In genomic region chr11:70751142-70751734, GRCh38 we compare ENCODE assay signal across 32 cellular contexts.
DNase-seq lines count a peak whose midpoint lies in the region; ATAC-seq, FAIRE-seq and TF ChIP-seq lines count a peak whose summit lies in the region.
"Had no signal": no experiment of that assay in that cellular context is flagged by ENCODE, and none has a peak within 500 bp of the region (broad histone marks: within the 10 kb centered on the region; RNA-seq: fewer than 3 reads in every experiment).

No MANE protein-coding gene starts in this region.

- no peaks in the 10 kb centered on the region for H3K4me1 Mint-ChIP-seq in activated CD4-positive, alpha-beta T cell treated with anti-CD3 and anti-CD28 coated beads, Interleukin-2, amount 10 ng/mL, durations not matched to agents 24 days and 14 days
- H3K4me1 Mint-ChIP-seq: activated CD4-positive, alpha-beta T cell treated with anti-CD3 and anti-CD28 coated beads, Interleukin-2, amount 10 ng/mL, durations not matched to agents 7 days and 5 days; activated naive CD8-positive, alpha-beta T cell treated with anti-CD3 and anti-CD28 coated beads, Interleukin-2, amount 10 ng/mL, durations not matched to agents 7 days and 5 days; CD4-positive, alpha-beta memory T cell; central memory CD8-positive, alpha-beta T cell; IgD-negative memory B cell; stimulated activated memory B cell treated with anti-CD40 and anti-IgM and Interleukin-4, amounts not matched to agents 10 μg/mL and 1 μg/mL and 100 μg/mL, for 72 hours had no signal

- CTCF ChIA-PET in A549 (lab: Yijun Ruan, JAX) (interaction anchor here (0.9 kb wide), 1 partner anchor 290 kb away, joined by 3 read pairs; no protein-coding TSS in a partner anchor), GM12878 (lab: Yijun Ruan, JAX) (interaction anchor here (0.7 to 0.8 kb wide), 2 partner anchors 11 to 341 kb away, joined by 3 read pairs; no protein-coding TSS in a partner anchor)

- H3K27ac ChIP-seq in A549, result no peak overlapping the region
- H3K27ac ChIP-seq in GM12878 (ENCODE audit: control insufficient read depth, insufficient read depth), result no peak overlapping the region
- H3K27ac ChIP-seq: 22Rv1, gastroesophageal sphincter, suprapubic skin, VCaP had no signal

- no peak overlapping the region for H3K4me3 ChIP-seq in A549
- no peak overlapping the region for H3K4me3 ChIP-seq in GM12878
- H3K4me3 ChIP-seq: gastroesophageal sphincter, suprapubic skin had no signal

- H3K9ac ChIP-seq in GM12878 (ENCODE audit: control insufficient read depth, insufficient read depth, low read length), result no peak overlapping the region

- no peak overlapping the region for H2AFZ ChIP-seq in GM12878 (ENCODE audit: control insufficient read depth, low read depth, low read length)

- no peak overlapping the region for H3K4me3 Mint-ChIP-seq in activated CD4-positive, alpha-beta T cell treated with anti-CD3 and anti-CD28 coated beads, Interleukin-2, amount 10 ng/mL, durations not matched to agents 24 days and 14 days
- H3K4me3 Mint-ChIP-seq: activated CD4-positive, alpha-beta T cell treated with anti-CD3 and anti-CD28 coated beads, Interleukin-2, amount 10 ng/mL, durations not matched to agents 7 days and 5 days; activated naive CD8-positive, alpha-beta T cell treated with anti-CD3 and anti-CD28 coated beads, Interleukin-2, amount 10 ng/mL, durations not matched to agents 7 days and 5 days; activated T-cell treated with anti-CD3 and anti-CD28 coated beads, Interleukin-2, amount 50 U/mL, for 24 hours; CD4-positive, alpha-beta memory T cell; central memory CD8-positive, alpha-beta T cell; H9; IgD-negative memory B cell; neural crest cell; stimulated activated memory B cell treated with anti-CD40 and anti-IgM and Interleukin-4, amounts not matched to agents 10 μg/mL and 1 μg/mL and 100 μg/mL, for 72 hours had no signal

- RAD21 ChIA-PET in GM12878 (lab: Charles Lee; ENCODE audit: unreplicated experiment), result no interaction called here

- no TSS peak for BruUV-seq in GM12878 (replicated peaks; lab: Mats Ljungman, UMichigan)

- no peaks in the 10 kb centered on the region for H3K27me3 Mint-ChIP-seq in activated CD4-positive, alpha-beta T cell treated with anti-CD3 and anti-CD28 coated beads, Interleukin-2, amount 10 ng/mL, durations not matched to agents 24 days and 14 days
- H3K27me3 Mint-ChIP-seq: activated CD4-positive, alpha-beta T cell treated with anti-CD3 and anti-CD28 coated beads, Interleukin-2, amount 10 ng/mL, durations not matched to agents 7 days and 5 days; activated naive CD8-positive, alpha-beta T cell treated with anti-CD3 and anti-CD28 coated beads, Interleukin-2, amount 10 ng/mL, durations not matched to agents 7 days and 5 days had no signal

- in situ Hi-C loops in GM12878 (cut with MboI), result no loop called here

- intact Hi-C loops in GM12878 (cut with micrococcal nuclease; ENCODE audit: unreplicated experiment), result no loop called here
- intact Hi-C loops in activated CD4-positive, alpha-beta T cell treated with anti-CD3 and anti-CD28 coated beads, Interleukin-2, amount 10 ng/mL, durations not matched to agents 24 days and 14 days (cut with micrococcal nuclease), result no loop called here

- no peak for TF ChIP-seq POLR2A in A549 (IDR thresholded peaks at IDR 0.05; ENCODE audit: low read length)
- TF ChIP-seq POLR2A in GM12878 (IDR thresholded peaks at IDR 0.05; ENCODE audit: low read depth, low read length), result no peak

- DNase-seq in DMS 273 (lab: John Stamatoyannopoulos, UW; ENCODE audit: unreplicated experiment) (peak; percentile 3), DMS 273 treated with DMSO at 0.1 percent for 48 hours (lab: John Stamatoyannopoulos, UW) (no peak), A549 (ENCODE audit: low read depth in 1 of 2, low spot score in 1 of 2) (peak in 1 of 2 experiments; percentile 26), LHCN-M2 (ENCODE audit: low read depth) (peak; percentile 3), GM12878 (ENCODE audit: low read depth, low spot score) (no peak), glomerular visceral epithelial cell (ENCODE audit: extremely low spot score) (no peak)
- no peak for DNase-seq in stimulated activated CD8-positive, alpha-beta memory T cell treated with anti-CD3 and anti-CD28 coated beads, Interleukin-4, amount 100 ng/mL, for 48 hours
- no peak for DNase-seq in activated CD4-positive, alpha-beta T cell treated with anti-CD3 and anti-CD28 coated beads, Interleukin-2, amount 10 ng/mL, durations not matched to agents 24 days and 14 days
- DNase-seq: activated CD4-positive, alpha-beta T cell treated with anti-CD3 and anti-CD28 coated beads, Interleukin-2, amount 10 ng/mL, durations not matched to agents 7 days and 5 days; activated gamma-delta T cell; activated naive CD8-positive, alpha-beta T cell treated with anti-CD3 and anti-CD28 coated beads, Interleukin-2, amount 10 ng/mL, durations not matched to agents 7 days and 5 days; activated T-cell treated with anti-CD3 and anti-CD28 coated beads, Interleukin-2, amount 50 U/mL, for 24 hours; CD4-positive, alpha-beta memory T cell; GF-D8; H9; hippocampal formation; left colon; MM.1S; NCI-H146; NCI-H526; stimulated activated CD4-positive, alpha-beta T cell treated with anti-CD3 and anti-CD28 coated beads, Interleukin-4, amount 100 ng/mL, for 24 hours had no signal

- POLR2A ChIA-PET in A549 (lab: Yijun Ruan, JAX), result no interaction called here
- POLR2A ChIA-PET in GM12878 (lab: Charles Lee), result no interaction called here

- no peaks in the 10 kb centered on the region for H3K36me3 Mint-ChIP-seq in activated CD4-positive, alpha-beta T cell treated with anti-CD3 and anti-CD28 coated beads, Interleukin-2, amount 10 ng/mL, durations not matched to agents 24 days and 14 days (ENCODE audit: low read depth)
- H3K36me3 Mint-ChIP-seq: activated naive CD8-positive, alpha-beta T cell treated with anti-CD3 and anti-CD28 coated beads, Interleukin-2, amount 10 ng/mL, durations not matched to agents 7 days and 5 days; IgD-negative memory B cell; stimulated activated memory B cell treated with anti-CD40 and anti-IgM and Interleukin-4, amounts not matched to agents 10 μg/mL and 1 μg/mL and 100 μg/mL, for 72 hours had no signal

- TF ChIP-seq CTCF in A549 (IDR thresholded peaks at IDR 0.05) (no peak), GM12878 (IDR thresholded peaks at IDR 0.05 in 2 of 3, conservative IDR thresholded peaks at IDR 0.05 in 1 of 3; ENCODE audit: control insufficient read depth in 2 of 3, extremely low read depth in 1 of 3, insufficient read depth in 1 of 3, low read depth in 3 of 3, low read length in 3 of 3) (no peak)

- no peak for FAIRE-seq in A549 (lab: Jason Lieb, UNC)
- no peak for FAIRE-seq in GM12878 (lab: Jason Lieb, UNC)
- FAIRE-seq: astrocyte had no signal

- H3K9me3 ChIP-seq in A549 (peaks cover 42% of the 10 kb centered on the region), GM12878 (replicated peaks; ENCODE audit: control insufficient read depth, insufficient read depth, low read length) (peaks cover 5% of the 10 kb centered on the region)

- H3K9me3 Mint-ChIP-seq in activated CD4-positive, alpha-beta T cell treated with anti-CD3 and anti-CD28 coated beads, Interleukin-2, amount 10 ng/mL, durations not matched to agents 24 days and 14 days, result peaks cover 11% of the 10 kb centered on the region

- TF ChIP-seq RAD21 in A549 (conservative IDR thresholded peaks at IDR 0.05 in 1 of 2, IDR thresholded peaks at IDR 0.05 in 1 of 2) (no peak), GM12878 (IDR thresholded peaks at IDR 0.05; ENCODE audit: insufficient read depth, low read depth, low read length) (no peak)

- 40% methylated on average over 4 of the region's 4 CpGs for WGBS in A549 (ENCODE audit: missing lambda C conversion rate)
- WGBS in GM12878 (ENCODE audit: insufficient coverage, insufficient replicate concordance, low lambda C conversion rate, missing lambda C conversion rate), result 0% methylated on average over 4 of the region's 4 CpGs

- H3K36me3 ChIP-seq in GM12878 (ENCODE audit: control insufficient read depth in 2 of 2, insufficient read depth in 2 of 2, low read length in 1 of 2), result no peaks in the 10 kb centered on the region
- H3K36me3 ChIP-seq: gastroesophageal sphincter, suprapubic skin had no signal

- ATAC-seq in A549, result no peak
- ATAC-seq in GM12878, result no peak
- ATAC-seq: gastroesophageal sphincter; left colon; sciatic nerve; SK-N-SH treated with all-trans-retinoic acid at 6 μM for 48 hours; stimulated activated memory B cell treated with anti-CD40 and anti-IgM and Interleukin-4, amounts not matched to agents 10 μg/mL and 1 μg/mL and 100 μg/mL, for 72 hours had no signal

- no peak for TF ChIP-seq EP300 in A549 (IDR thresholded peaks at IDR 0.05)
- no peak for TF ChIP-seq EP300 in GM12878 (IDR thresholded peaks at IDR 0.05; ENCODE audit: borderline replicate concordance in 1 of 2, control insufficient read depth in 1 of 2, low read depth in 2 of 2, low read length in 2 of 2)

- no peaks in the 10 kb centered on the region for H3K79me2 ChIP-seq in GM12878 (ENCODE audit: control insufficient read depth, insufficient read depth, low read length)

- no peaks in the 10 kb centered on the region for H4K20me1 ChIP-seq in GM12878 (ENCODE audit: control insufficient read depth, insufficient read depth)

- no peak overlapping the region for H3K27ac Mint-ChIP-seq in activated CD4-positive, alpha-beta T cell treated with anti-CD3 and anti-CD28 coated beads, Interleukin-2, amount 10 ng/mL, durations not matched to agents 24 days and 14 days
- H3K27ac Mint-ChIP-seq: activated CD4-positive, alpha-beta T cell treated with anti-CD3 and anti-CD28 coated beads, Interleukin-2, amount 10 ng/mL, durations not matched to agents 7 days and 5 days; activated naive CD8-positive, alpha-beta T cell treated with anti-CD3 and anti-CD28 coated beads, Interleukin-2, amount 10 ng/mL, durations not matched to agents 7 days and 5 days; activated T-cell treated with anti-CD3 and anti-CD28 coated beads, Interleukin-2, amount 50 U/mL, for 24 hours; CD4-positive, alpha-beta memory T cell; H9; IgD-negative memory B cell; stimulated activated memory B cell treated with anti-CD40 and anti-IgM and Interleukin-4, amounts not matched to agents 10 μg/mL and 1 μg/mL and 100 μg/mL, for 72 hours had no signal

- H3K4me1 ChIP-seq in A549 (no peaks in the 10 kb centered on the region), GM12878 (ENCODE audit: control insufficient read depth, insufficient read depth, low read length) (no peaks in the 10 kb centered on the region)

- SMC1A ChIA-PET in GM12878 (lab: Charles Lee; ENCODE audit: uncharacterized antibody, unreplicated experiment), result no interaction called here

- H3K27me3 ChIP-seq in GM12878 (replicated peaks in 1 of 2; ENCODE audit: control insufficient read depth in 2 of 2, insufficient read depth in 2 of 2, low read length in 1 of 2), result no peaks in the 10 kb centered on the region; a peak in 1 of 4 replicates

- H3K4me2 ChIP-seq in A549 (no peak overlapping the region), GM12878 (ENCODE audit: control insufficient read depth, insufficient read depth) (no peak overlapping the region)

TF ChIP-seq in GM12878, 131 proteins besides CTCF, POLR2A, EP300 and RAD21:
- TF ChIP-seq CBX5 (IDR thresholded peaks at IDR 0.05; ENCODE audit: low read depth), result peak; percentile 80
- TF ChIP-seq ZBED1 (IDR thresholded peaks at IDR 0.05; ENCODE audit: borderline replicate concordance), result no peak
- no peak for TF ChIP-seq SREBF1 (IDR thresholded peaks at IDR 0.05; ENCODE audit: low read length)
- TF ChIP-seq RUNX3 (IDR thresholded peaks at IDR 0.05; ENCODE audit: low read length), result peak; percentile 40; the same call in 1 of the 2 replicates

Comparison
In these comparisons a context has a peak if more than half of its experiments do, and no peak if none do; other contexts are left out.
1. DNase-seq: peak in DMS 273 (single experiment) and LHCN-M2 (single experiment); none in DMS 273 treated with DMSO at 0.1 percent for 48 hours (single experiment), GM12878 (single experiment), stimulated activated CD8-positive, alpha-beta memory T cell treated with anti-CD3 and anti-CD28 coated beads, Interleukin-4, amount 100 ng/mL, for 48 hours (single experiment), activated CD4-positive, alpha-beta T cell treated with anti-CD3 and anti-CD28 coated beads, Interleukin-2, amount 10 ng/mL, durations not matched to agents 24 days and 14 days (single experiment) and glomerular visceral epithelial cell (single experiment).